Comparison of ENCODE assay signal across 10 cellular contexts in the genomic region with DNA sequence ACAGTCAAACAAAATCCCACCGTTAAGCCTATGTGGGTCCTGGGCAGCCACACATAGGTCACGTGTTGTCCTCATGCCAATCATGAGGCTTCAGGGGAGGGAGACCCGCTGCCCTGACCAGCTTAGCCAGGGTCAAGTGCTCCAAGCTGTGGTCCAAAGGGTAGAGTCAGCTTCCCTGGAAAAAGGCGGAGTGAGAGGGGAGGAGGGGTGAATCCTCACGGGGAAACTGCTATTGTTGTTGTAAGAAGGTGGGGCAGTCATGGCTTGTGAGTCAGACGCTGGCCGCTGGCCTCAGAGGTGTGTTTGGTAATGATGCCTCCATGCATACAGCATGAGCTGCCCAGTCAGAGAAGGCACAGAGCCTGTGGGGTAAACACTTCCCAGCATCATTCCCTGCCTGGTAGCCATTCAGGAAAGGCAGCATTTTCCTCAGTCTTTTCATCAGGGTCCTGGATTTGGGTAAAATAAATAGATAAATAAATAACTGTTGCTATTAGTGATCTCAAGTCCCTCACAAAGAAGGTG. TPM values are rescaled to one million over a fixed set of nuclear protein-coding genes. Genes with fewer than 3 reads are reported as not detected.
DNase-seq lines count a peak whose midpoint lies in the region; ATAC-seq, FAIRE-seq and TF ChIP-seq lines count a peak whose summit lies in the region.
"Had no signal": no experiment of that assay in that cellular context is flagged by ENCODE, and none has a peak within 500 bp of the region (broad histone marks: within the 10 kb centered on the region; RNA-seq: fewer than 3 reads in every experiment).

No MANE protein-coding gene starts in this region.

- DNase-seq in CMK (ENCODE audit: low read depth) (peak; percentile 43), RCC 7860 (ENCODE audit: low spot score) (peak; percentile 72), fibroblast of gingiva (ENCODE audit: low read depth) (peak; percentile 54), omental fat pad (ENCODE audit: low spot score) (no peak), cerebellum (ENCODE audit: low spot score) (no peak), NCI-H774 (lab: John Stamatoyannopoulos, UW) (no peak), NCI-H1105 (lab: John Stamatoyannopoulos, UW) (no peak)
- DNase-seq: activated naive CD8-positive, alpha-beta T cell treated with anti-CD3 and anti-CD28 coated beads, Interleukin-2, amount 50 U/mL, for 24 hours; DMS153 had no signal

- no peak for TF ChIP-seq CTCF in omental fat pad (IDR thresholded peaks at IDR 0.05)

- ATAC-seq in omental fat pad (ENCODE audit: low FRiP score) (peak; percentile 63), HG02759 (IDR thresholded peaks at IDR 0.05; ENCODE audit: unreplicated experiment) (no peak)
- ATAC-seq: activated naive CD8-positive, alpha-beta T cell treated with anti-CD3 and anti-CD28 coated beads, Interleukin-2, amount 50 U/mL, for 24 hours had no signal

- FAIRE-seq in RCC 7860 (lab: Jason Lieb, UNC) = peak; percentile 25

RNA-seq across cellular contexts. Expression of a gene that starts 8.7 kb away (rescaled TPM):
- total RNA-seq in omental fat pad = 1,000 to 10,000 TPM; 1,117 to 1,890 (median 1,478) TPM
- 183 TPM for total RNA-seq in cerebellum

RNA-seq across cellular contexts. Expression of a gene that starts 23.4 kb away (rescaled TPM):
- total RNA-seq in omental fat pad (under 1 TPM in 1 of 4 donors, not detected in 3; 0.28 TPM), cerebellum (not detected)

RNA-seq across cellular contexts. Expression of a gene that starts 59.8 kb away (rescaled TPM):
- total RNA-seq in omental fat pad (not detected), cerebellum (not detected)

Comparison
In these comparisons a context has a peak if more than half of its experiments do, and no peak if none do; other contexts are left out.
1. DNase-seq: peak in CMK (single experiment), RCC 7860 (single experiment) and fibroblast of gingiva (single experiment); none in omental fat pad (single experiment), cerebellum (single experiment), NCI-H774 (single experiment) and NCI-H1105 (single experiment).